16 cellular contexts compared by ENCODE assay signal in the genomic region with DNA sequence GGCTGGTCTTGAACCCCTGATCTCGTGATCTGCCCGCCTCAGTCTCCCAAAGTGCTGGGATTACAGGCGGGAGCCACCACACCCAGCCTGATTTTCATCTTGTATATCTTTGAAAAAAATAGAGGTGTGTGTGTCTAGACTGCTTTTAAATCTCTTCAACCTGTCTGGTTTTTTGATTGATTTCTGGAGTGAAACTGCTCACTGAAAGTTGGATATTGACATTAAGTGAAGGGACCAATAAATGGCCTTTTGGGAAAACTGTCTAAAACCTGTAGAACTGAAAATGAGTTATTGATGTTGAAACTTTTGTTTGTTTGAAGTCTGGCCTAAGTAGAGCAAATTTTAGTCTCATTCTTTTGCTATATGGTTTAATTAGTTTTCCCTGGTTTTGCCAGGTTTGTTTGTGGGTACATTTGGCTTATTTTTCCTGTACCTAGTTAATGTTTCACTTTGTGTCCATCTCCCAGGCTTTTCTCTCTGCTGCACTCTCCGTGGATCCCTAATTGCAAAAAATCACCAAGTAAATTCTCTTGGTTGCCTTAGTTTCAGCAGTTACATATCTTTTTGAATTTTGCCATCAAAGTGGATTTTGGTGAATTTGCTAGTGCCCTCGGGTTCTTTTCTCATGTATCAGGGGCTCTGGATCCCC.
DNase-seq lines count a peak whose midpoint lies in the region; ATAC-seq and TF ChIP-seq lines count a peak whose summit lies in the region.
"Had no signal": no experiment of that assay in that cellular context is flagged by ENCODE, and none has a peak within 500 bp of the region (broad histone marks: within the 10 kb centered on the region; RNA-seq: fewer than 3 reads in every experiment).

No MANE protein-coding gene starts in this region.

- peaks cover 20% of the 10 kb centered on the region for H3K4me1 ChIP-seq in mammary epithelial cell (ENCODE audit: insufficient read depth, low read length)
- peaks cover 17% of the 10 kb centered on the region for H3K4me1 ChIP-seq in mesenchymal stem cell (ENCODE audit: control insufficient read depth, insufficient read depth, low read depth, low read length)
- no peaks in the 10 kb centered on the region for H3K4me1 ChIP-seq in body of pancreas

- H3K27ac Mint-ChIP-seq in MCF 10A (ENCODE audit: low read depth, unreplicated experiment), result peak overlapping the region; percentile 6
- H3K27ac Mint-ChIP-seq: activated CD8-positive, alpha-beta memory T cell treated with anti-CD3 and anti-CD28 coated beads, Interleukin-2, amount 10 ng/mL, durations not matched to agents 7 days and 5 days; WTC11 had no signal

- no peaks in the 10 kb centered on the region for H4K20me1 ChIP-seq in mammary epithelial cell (ENCODE audit: insufficient read depth, low read length)

- H3K27me3 ChIP-seq in mammary epithelial cell (ENCODE audit: insufficient read depth, low read length) (no peaks in the 10 kb centered on the region), mesenchymal stem cell (ENCODE audit: control insufficient read depth in 1 of 2, insufficient read depth in 1 of 2, low read length in 2 of 2) (no peaks in the 10 kb centered on the region), body of pancreas (no peaks in the 10 kb centered on the region)
- H3K27me3 ChIP-seq: sigmoid colon had no signal

- H3K4ac ChIP-seq in mesenchymal stem cell (ENCODE audit: low read depth in 1 of 2, low read length in 2 of 2), result no peak overlapping the region

- H3K4me2 ChIP-seq in mammary epithelial cell (ENCODE audit: insufficient read depth, low read depth, low read length) (no peak overlapping the region), mesenchymal stem cell (ENCODE audit: low read length, poor library complexity, severe bottlenecking) (no peak overlapping the region)

- in situ Hi-C loops in mammary epithelial cell (cut with MboI; ENCODE audit: low sequenced_read_pairs in 2 of 2), result loop anchor here in 1 of 2 donors (25.0 kb wide), 1 partner anchor 430 kb away; no protein-coding TSS in a partner anchor

- no peak overlapping the region for H2BK5ac ChIP-seq in mesenchymal stem cell (ENCODE audit: low read depth, low read length, poor library complexity, severe bottlenecking)

- no peak overlapping the region for H2BK120ac ChIP-seq in mesenchymal stem cell (ENCODE audit: low read depth, low read length)

- CTCF ChIA-PET in MCF 10A (lab: Yijun Ruan, JAX), result interaction anchor here (2.6 kb wide), 1 partner anchor 11 kb away, joined by 12 read pairs; no protein-coding TSS in a partner anchor
- CTCF ChIA-PET in mammary epithelial cell (lab: Charles Lee; ENCODE audit: low non-redundant PET), result interaction anchor here (0.5 kb wide), 1 partner anchor 145 kb away, joined by 3 read pairs; no protein-coding TSS in a partner anchor

- WGBS in mammary epithelial cell (ENCODE audit: low coverage, missing lambda C conversion rate), result 82% methylated on average over 5 of the region's 5 CpGs
- 97% methylated on average over 2 of the region's 5 CpGs for WGBS in mesenchymal stem cell
- WGBS in body of pancreas, 2 donors, result 74 to 85% methylated on average over 5 of the region's 5 CpGs

- POLR2A ChIA-PET in MCF 10A (lab: Yijun Ruan, JAX), result interaction anchor here (1.0 kb wide), 1 partner anchor 144 kb away, joined by 4 read pairs; the partner anchor contains the start of gene MAP4K4

- H3K36me3 ChIP-seq in mammary epithelial cell (ENCODE audit: insufficient read depth, low read length) (peaks cover 66% of the 10 kb centered on the region), mesenchymal stem cell (ENCODE audit: control insufficient read depth in 1 of 2, insufficient read depth in 2 of 2, low read depth in 1 of 2, low read length in 2 of 2) (peaks cover 9 to 99% of the 10 kb centered on the region in 2 experiments), body of pancreas (replicated peaks in 1 of 2; ENCODE audit: insufficient read depth in 1 of 2, low read depth in 2 of 2) (peaks cover 0 to 9% of the 10 kb centered on the region in 2 donors)

- intact Hi-C loops in MCF 10A (cut with micrococcal nuclease) (no loop called here), mammary epithelial cell (cut with micrococcal nuclease) (no loop called here), body of pancreas (cut with DNase I) (no loop called here)

- peaks cover 34% of the 10 kb centered on the region for H3K4me1 Mint-ChIP-seq in MCF 10A (ENCODE audit: insufficient read depth, unreplicated experiment)
- H3K4me1 Mint-ChIP-seq: WTC11 had no signal

- no peak overlapping the region for H3K23ac ChIP-seq in mesenchymal stem cell (ENCODE audit: low read length in 2 of 2)

- H3K14ac ChIP-seq in mesenchymal stem cell (ENCODE audit: low read length in 2 of 2), result no peak overlapping the region

- H3K79me1 ChIP-seq in mesenchymal stem cell (replicated peaks; ENCODE audit: low read length, poor library complexity, severe bottlenecking), result peaks cover 26% of the 10 kb centered on the region

- H2AFZ ChIP-seq in mammary epithelial cell (ENCODE audit: low read depth, low read length) (no peak overlapping the region), mesenchymal stem cell (ENCODE audit: low read depth, low read length) (no peak overlapping the region)

- H3K36me3 Mint-ChIP-seq in MCF 10A (ENCODE audit: insufficient read depth, unreplicated experiment), result peaks cover 89% of the 10 kb centered on the region

- H3K79me2 ChIP-seq in mammary epithelial cell (ENCODE audit: insufficient read depth, low read length), result peaks cover 73% of the 10 kb centered on the region

- H3K4me3 Mint-ChIP-seq in MCF 10A (ENCODE audit: unreplicated experiment), result no peak overlapping the region
- H3K4me3 Mint-ChIP-seq: activated CD8-positive, alpha-beta memory T cell treated with anti-CD3 and anti-CD28 coated beads, Interleukin-2, amount 10 ng/mL, durations not matched to agents 7 days and 5 days; WTC11 had no signal

- H3K27me3 Mint-ChIP-seq in MCF 10A (ENCODE audit: insufficient read depth, unreplicated experiment), result no peaks in the 10 kb centered on the region
- H3K27me3 Mint-ChIP-seq: activated CD8-positive, alpha-beta memory T cell treated with anti-CD3 and anti-CD28 coated beads, Interleukin-2, amount 10 ng/mL, durations not matched to agents 7 days and 5 days had no signal

- H2AK5ac ChIP-seq in mesenchymal stem cell (ENCODE audit: low read length, severe bottlenecking), result no peak overlapping the region

- no peaks in the 10 kb centered on the region for H3K9me3 Mint-ChIP-seq in MCF 10A (ENCODE audit: unreplicated experiment)
- H3K9me3 Mint-ChIP-seq: WTC11 had no signal

- H3K9ac ChIP-seq in mammary epithelial cell (ENCODE audit: insufficient read depth, low read length), result no peak overlapping the region
- peak overlapping the region; percentile 48 for H3K9ac ChIP-seq in mesenchymal stem cell (ENCODE audit: low read length)

- no peak for TF ChIP-seq CTCF in MCF 10A (IDR thresholded peaks at IDR 0.05; ENCODE audit: unreplicated experiment)
- no peak for TF ChIP-seq CTCF in mammary epithelial cell (conservative IDR thresholded peaks at IDR 0.05 in 1 of 2, IDR thresholded peaks at IDR 0.05 in 1 of 2; ENCODE audit: extremely low read depth in 1 of 2, insufficient read depth in 1 of 2, low read depth in 1 of 2, low read length in 2 of 2)
- no peak for TF ChIP-seq CTCF in VCaP (conservative IDR thresholded peaks at IDR 0.05)
- TF ChIP-seq CTCF in body of pancreas (IDR thresholded peaks at IDR 0.05), result no peak

- TF ChIP-seq POLR2A in body of pancreas (IDR thresholded peaks at IDR 0.05), result no peak

- H3K4me3 ChIP-seq in mammary epithelial cell (replicated peaks in 1 of 3; ENCODE audit: insufficient read depth in 1 of 3, low read depth in 2 of 3, low read length in 3 of 3) (no peak overlapping the region), mesenchymal stem cell (ENCODE audit: insufficient read depth in 1 of 2, low read depth in 1 of 2, low read length in 2 of 2) (no peak overlapping the region), body of pancreas (no peak overlapping the region)
- H3K4me3 ChIP-seq: GM12878, sigmoid colon had no signal

- no peak overlapping the region for H2BK15ac ChIP-seq in mesenchymal stem cell (ENCODE audit: low read depth, poor library complexity, severe bottlenecking)

- no peak overlapping the region for H2BK12ac ChIP-seq in mesenchymal stem cell (ENCODE audit: low read length in 2 of 2)

- no peak overlapping the region for H3K18ac ChIP-seq in mesenchymal stem cell (ENCODE audit: low read depth in 1 of 2, low read length in 2 of 2)

- dilution Hi-C loops in mammary epithelial cell (cut with HindIII; ENCODE audit: low sequenced_read_pairs), result loop anchor here (25.0 kb wide), 1 partner anchor 330 kb away; no protein-coding TSS in a partner anchor

- H3K9me3 ChIP-seq in mammary epithelial cell (replicated peaks; ENCODE audit: insufficient read depth, low read length) (no peaks in the 10 kb centered on the region), mesenchymal stem cell (ENCODE audit: control insufficient read depth, low read length) (no peaks in the 10 kb centered on the region), body of pancreas (no peaks in the 10 kb centered on the region)
- H3K9me3 ChIP-seq: sigmoid colon had no signal

- BruUV-seq in MCF 10A (replicated peaks; lab: Mats Ljungman, UMichigan) (no TSS peak), mammary epithelial cell (replicated peaks; lab: Mats Ljungman, UMichigan) (no TSS peak)

- H3K27ac ChIP-seq in mammary epithelial cell (ENCODE audit: insufficient read depth, low read depth, low read length), result no peak overlapping the region
- peak overlapping the region; percentile 31; the same call in 1 of the 2 replicates for H3K27ac ChIP-seq in VCaP
- peak overlapping the region; percentile 7 for H3K27ac ChIP-seq in mesenchymal stem cell (ENCODE audit: low read length, poor library complexity, severe bottlenecking)
- H3K27ac ChIP-seq in body of pancreas, result no peak overlapping the region

- DNase-seq in MCF 10A (ENCODE audit: unreplicated experiment) (no peak), mammary epithelial cell (no peak), mesenchymal stem cell (no peak), body of pancreas (no peak), NK-92 (lab: John Stamatoyannopoulos, UW; ENCODE audit: unreplicated experiment) (no peak), medulla oblongata (ENCODE audit: extremely low spot score) (no peak)
- DNase-seq: activated CD8-positive, alpha-beta memory T cell treated with anti-CD3 and anti-CD28 coated beads, Interleukin-2, amount 10 ng/mL, durations not matched to agents 7 days and 5 days; effector CD4-positive, alpha-beta T cell; NCI-H187 treated with DMSO at 0.1 percent for 48 hours; Right ventricle myocardium superior; sigmoid colon; stimulated activated CD4-positive, alpha-beta T cell treated with anti-CD3 and anti-CD28 coated beads, Interleukin-1b, Interleukin-23, amount 100 ng/mL, for 48 hours had no signal

- no peak overlapping the region for H4K91ac ChIP-seq in mesenchymal stem cell (ENCODE audit: low read length)

- no peak overlapping the region for H4K8ac ChIP-seq in mesenchymal stem cell (ENCODE audit: low read length)

- ATAC-seq in body of pancreas (no peak), GM19452 (IDR thresholded peaks at IDR 0.05; ENCODE audit: unreplicated experiment) (no peak)
- ATAC-seq: activated CD8-positive, alpha-beta memory T cell treated with anti-CD3 and anti-CD28 coated beads, Interleukin-2, amount 10 ng/mL, durations not matched to agents 7 days and 5 days; GM12878; WTC11 had no signal

Comparison
In these comparisons a context has a peak if more than half of its experiments do, and no peak if none do; other contexts are left out.
1. H3K27ac ChIP-seq: peak in VCaP (single experiment) and mesenchymal stem cell (single experiment); none in mammary epithelial cell (single experiment) and body of pancreas (0 of 4).